In the genomic region with DNA sequence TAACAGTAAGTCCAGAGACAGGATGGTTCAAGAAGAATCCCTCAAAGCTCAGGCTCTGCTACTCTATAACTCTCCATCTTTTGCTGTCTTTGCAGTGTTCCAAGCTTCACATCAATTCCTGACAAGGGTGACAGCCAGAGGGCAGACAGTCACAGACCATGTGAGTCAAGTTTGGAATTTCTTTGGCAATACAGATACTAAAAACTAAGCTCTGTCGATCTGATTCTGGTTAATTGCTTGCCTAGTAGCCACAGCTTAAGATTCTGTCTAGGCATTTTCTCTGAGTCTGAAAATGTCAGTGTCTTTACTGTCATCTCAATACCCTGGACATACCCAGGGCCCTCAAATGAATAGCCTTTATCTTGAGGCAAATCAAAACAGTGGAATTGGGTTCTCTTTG, we compare ENCODE assay signal across 27 cellular contexts.
DNase-seq lines count a peak whose midpoint lies in the region; ATAC-seq and TF ChIP-seq lines count a peak whose summit lies in the region.
"Had no signal": no experiment of that assay in that cellular context is flagged by ENCODE, and none has a peak within 500 bp of the region (broad histone marks: within the 10 kb centered on the region; RNA-seq: fewer than 3 reads in every experiment).

No MANE protein-coding gene starts in this region.

- H3K27me3 Mint-ChIP-seq in CD8-positive, alpha-beta memory T cell = no peaks in the 10 kb centered on the region

- no peaks in the 10 kb centered on the region for H3K27me3 ChIP-seq in BE2C
- no peaks in the 10 kb centered on the region for H3K27me3 ChIP-seq in trophoblast cell (ENCODE audit: insufficient read depth, low read length)
- H3K27me3 ChIP-seq in CD8-positive, alpha-beta memory T cell (ENCODE audit: insufficient read depth, low read length, poor library complexity, severe bottlenecking) = no peaks in the 10 kb centered on the region
- H3K27me3 ChIP-seq: BLaER1 treated with 17β-estradiol and CSF1 and Interleukin-3, amounts not matched to agents 10 nM and 100 nM; gastrocnemius medialis; ovary; testis had no signal

- H4K12ac ChIP-seq in trophoblast cell (ENCODE audit: low read depth, low read length) = no peak overlapping the region

- H3K9me3 Mint-ChIP-seq in CD8-positive, alpha-beta memory T cell = no peaks in the 10 kb centered on the region
- H3K9me3 Mint-ChIP-seq: activated T-cell treated with anti-CD3 and anti-CD28 coated beads, Interleukin-2, amount 50 U/mL, for 72 hours; nephron progenitor cell had no signal

- H3K27ac Mint-ChIP-seq in CD8-positive, alpha-beta memory T cell = no peak overlapping the region
- H3K27ac Mint-ChIP-seq: activated T-cell treated with anti-CD3 and anti-CD28 coated beads, Interleukin-2, amount 50 U/mL, for 72 hours; nephron progenitor cell had no signal

- H3K4me1 Mint-ChIP-seq in CD8-positive, alpha-beta memory T cell = no peaks in the 10 kb centered on the region

- H2AK5ac ChIP-seq in trophoblast cell (ENCODE audit: low read length) = no peak overlapping the region

- H2BK120ac ChIP-seq in trophoblast cell (ENCODE audit: insufficient read depth, low read length, poor library complexity) = no peak overlapping the region

- H3K36me3 Mint-ChIP-seq in CD8-positive, alpha-beta memory T cell = peaks cover 26 to 45% (median 29%) of the 10 kb centered on the region in 3 donors

- H2BK5ac ChIP-seq in trophoblast cell (ENCODE audit: low read depth, low read length, poor library complexity) = no peak overlapping the region

- H3K4me3 Mint-ChIP-seq in CD8-positive, alpha-beta memory T cell = no peak overlapping the region
- H3K4me3 Mint-ChIP-seq: activated T-cell treated with anti-CD3 and anti-CD28 coated beads, Interleukin-2, amount 50 U/mL, for 72 hours; nephron progenitor cell had no signal

- no peak overlapping the region for H4K8ac ChIP-seq in trophoblast cell (ENCODE audit: low read depth, low read length)

- DNase-seq in BE2C (no peak), M059J (ENCODE audit: low read depth) (peak; percentile 50), fibroblast of peridontal ligament (ENCODE audit: extremely low read depth) (peak; percentile 20), trophoblast cell (peak; percentile 31 to 74)
- DNase-seq in CD8-positive, alpha-beta memory T cell = no peak
- DNase-seq: activated CD4-positive, alpha-beta T cell treated with anti-CD3 and anti-CD28 coated beads, Interleukin-2, amount 50 U/mL, for 48 hours; activated T-cell treated with anti-CD3 and anti-CD28 coated beads, Interleukin-2, amount 50 U/mL, for 72 hours; central memory CD4-positive, alpha-beta T cell; COR-L47; gastrocnemius medialis; KG1; NCI-H1417; NCI-H2081; NCI-H2227 treated with DMSO at 0.1 percent for 48 hours; NCI-H69; nephron progenitor cell; ovary; retina; SIG-M5; stimulated activated CD4-positive, alpha-beta T cell treated with anti-CD3 and anti-CD28 coated beads, Interleukin-2, amount 100 ng/mL, for 24 hours; stimulated activated naive CD8-positive, alpha-beta T cell treated with anti-CD3 and anti-CD28 coated beads, Interleukin-15, Interleukin-2, amounts not matched to agents 100 U/mL and 50 U/mL, for 24 hours; testis had no signal

- no peak overlapping the region for H3K4me3 ChIP-seq in BE2C (ENCODE audit: low read depth, low read length)
- no peak overlapping the region for H3K4me3 ChIP-seq in trophoblast cell (ENCODE audit: low read depth, low read length)
- H3K4me3 ChIP-seq in CD8-positive, alpha-beta memory T cell (ENCODE audit: low read length) = no peak overlapping the region
- H3K4me3 ChIP-seq: BLaER1 treated with 17β-estradiol and CSF1 and Interleukin-3, amounts not matched to agents 10 nM and 100 nM; gastrocnemius medialis; ovary; testis had no signal

- H3K23ac ChIP-seq in trophoblast cell (ENCODE audit: low read length) = no peak overlapping the region

- no peak overlapping the region for H3K14ac ChIP-seq in trophoblast cell (ENCODE audit: low read length)

- WGBS in trophoblast cell (ENCODE audit: extremely low coverage, insufficient coverage, insufficient read length) = no CpG with 5 or more reads among the region's 1 CpG

- H3K4ac ChIP-seq in trophoblast cell (ENCODE audit: low read depth, low read length) = no peak overlapping the region

- no peak overlapping the region for H4K91ac ChIP-seq in trophoblast cell (ENCODE audit: low read depth, low read length)

- CTCF ChIA-PET in CD8-positive, alpha-beta memory T cell (lab: Charles Lee) = no interaction called here

- H3K36me3 ChIP-seq in BE2C (no peaks in the 10 kb centered on the region), trophoblast cell (ENCODE audit: control insufficient read depth in 1 of 2, insufficient read depth in 2 of 2, low read length in 2 of 2) (no peaks in the 10 kb centered on the region)
- H3K36me3 ChIP-seq in CD8-positive, alpha-beta memory T cell (ENCODE audit: insufficient read depth, low read length) = no peaks in the 10 kb centered on the region
- H3K36me3 ChIP-seq: gastrocnemius medialis, ovary had no signal

- no peaks in the 10 kb centered on the region for H3K79me2 ChIP-seq in trophoblast cell (ENCODE audit: control insufficient read depth, insufficient read depth, low read length, poor library complexity)

- H3K9ac ChIP-seq in trophoblast cell (ENCODE audit: low read length) = no peak overlapping the region
- H3K9ac ChIP-seq: BLaER1 treated with 17β-estradiol and CSF1 and Interleukin-3, amounts not matched to agents 10 nM and 100 nM had no signal

- TF ChIP-seq CTCF in BE2C (IDR thresholded peaks at IDR 0.05; ENCODE audit: low read depth, low read length) = 0 out of 2 replicates have a peak, but pooled peaks have one; percentile 6

- no peak overlapping the region for H3K27ac ChIP-seq in trophoblast cell (ENCODE audit: low read depth, low read length)
- H3K27ac ChIP-seq in CD8-positive, alpha-beta memory T cell (ENCODE audit: low read depth, low read length) = no peak overlapping the region
- H3K27ac ChIP-seq: BLaER1 treated with 17β-estradiol and CSF1 and Interleukin-3, amounts not matched to agents 10 nM and 100 nM; gastrocnemius medialis; ovary; testis had no signal

- H2BK12ac ChIP-seq in trophoblast cell (ENCODE audit: low read length) = no peak overlapping the region

- ATAC-seq in GM18511 (IDR thresholded peaks at IDR 0.05; ENCODE audit: unreplicated experiment) (no peak), GM19455 (IDR thresholded peaks at IDR 0.05; ENCODE audit: unreplicated experiment) (no peak)
- ATAC-seq: activated CD4-positive, CD25-positive, alpha-beta regulatory T cell treated with anti-CD3 and anti-CD28 coated beads, Interleukin-2, amount 50 U/mL, for 24 hours; activated T-cell treated with anti-CD3 and anti-CD28 coated beads, Interleukin-2, amount 50 U/mL, for 72 hours; gastrocnemius medialis; Panc1; stimulated activated naive CD8-positive, alpha-beta T cell treated with anti-CD3 and anti-CD28 coated beads, Interleukin-15, Interleukin-2, amounts not matched to agents 100 U/mL and 50 U/mL, for 24 hours had no signal

- H3K4me2 ChIP-seq in trophoblast cell (ENCODE audit: low read length) = no peak overlapping the region
- H3K4me2 ChIP-seq: BLaER1 treated with 17β-estradiol and CSF1 and Interleukin-3, amounts not matched to agents 10 nM and 100 nM had no signal

- no peaks in the 10 kb centered on the region for H3K4me1 ChIP-seq in BE2C
- no peaks in the 10 kb centered on the region for H3K4me1 ChIP-seq in trophoblast cell (ENCODE audit: control insufficient read depth in 1 of 2, insufficient read depth in 2 of 2, low read length in 2 of 2)
- H3K4me1 ChIP-seq in CD8-positive, alpha-beta memory T cell (ENCODE audit: insufficient read depth, low read length) = no peaks in the 10 kb centered on the region
- H3K4me1 ChIP-seq: BLaER1 treated with 17β-estradiol and CSF1 and Interleukin-3, amounts not matched to agents 10 nM and 100 nM; gastrocnemius medialis; testis had no signal

- POLR2A ChIA-PET in CD8-positive, alpha-beta memory T cell (lab: Charles Lee) = no interaction called here

- H2AFZ ChIP-seq in trophoblast cell (ENCODE audit: insufficient read depth, low read length, poor library complexity) = no peak overlapping the region

- no peaks in the 10 kb centered on the region for H3K9me3 ChIP-seq in BE2C
- no peaks in the 10 kb centered on the region for H3K9me3 ChIP-seq in trophoblast cell (ENCODE audit: insufficient read depth, low read depth, low read length)
- H3K9me3 ChIP-seq in CD8-positive, alpha-beta memory T cell (ENCODE audit: low read length) = no peaks in the 10 kb centered on the region
- H3K9me3 ChIP-seq: BLaER1 treated with 17β-estradiol and CSF1 and Interleukin-3, amounts not matched to agents 10 nM and 100 nM; gastrocnemius medialis; ovary; testis had no signal

- no peak overlapping the region for H3K18ac ChIP-seq in trophoblast cell (ENCODE audit: low read length)

- H3K79me1 ChIP-seq in trophoblast cell (ENCODE audit: low read length) = no peaks in the 10 kb centered on the region

Comparison
In these comparisons a context has a peak if more than half of its experiments do, and no peak if none do; other contexts are left out.
1. DNase-seq: peak in M059J (single experiment), fibroblast of peridontal ligament (single experiment) and trophoblast cell (2 of 2); none in BE2C (single experiment) and CD8-positive, alpha-beta memory T cell (0 of 5).